ENCODE assay signal across 8 cellular contexts in genomic region chr1:111606457-111607215, GRCh38. TPM values are rescaled to one million over a fixed set of nuclear protein-coding genes. Genes with fewer than 3 reads are reported as not detected.
DNase-seq lines count a peak whose midpoint lies in the region; ATAC-seq and TF ChIP-seq lines count a peak whose summit lies in the region.
"Not testable (repeated sequence)": the region's sequence is repeated elsewhere in the genome, so short reads cannot be mapped to it uniquely, and the experiment has no call there.

No MANE protein-coding gene starts in this region.

- not testable (repeated sequence) for H3K9me3 ChIP-seq in HEK293 (ENCODE audit: control insufficient read depth, insufficient read depth, low read depth, low read length)

- H3K4me1 Mint-ChIP-seq in activated CD4-positive, alpha-beta T cell treated with anti-CD3 and anti-CD28 coated beads, Interleukin-2, amount 10 ng/mL, durations not matched to agents 7 days and 5 days: peaks cover 50% of the 10 kb centered on the region
- peaks cover 56% of the 10 kb centered on the region for H3K4me1 Mint-ChIP-seq in activated naive CD8-positive, alpha-beta T cell treated with anti-CD3 and anti-CD28 coated beads, Interleukin-2, amount 50 U/mL, for 24 hours
- peaks cover 44 to 50% of the 10 kb centered on the region in 2 donors for H3K4me1 Mint-ChIP-seq in immature natural killer cell
- peaks cover 20% of the 10 kb centered on the region for H3K4me1 Mint-ChIP-seq in nephron
- peaks cover 51% of the 10 kb centered on the region for H3K4me1 Mint-ChIP-seq in stimulated activated naive CD8-positive, alpha-beta T cell treated with anti-CD3 and anti-CD28 coated beads, Interleukin-15, Interleukin-2, amounts not matched to agents 100 ng/mL and 50 ng/mL, for 24 hours (ENCODE audit: low read depth)

- H3K36me3 ChIP-seq in HEK293 (ENCODE audit: control insufficient read depth in 2 of 2, insufficient read depth in 1 of 2, low read length in 2 of 2): not testable (repeated sequence)

- H3K4me3 ChIP-seq in HEK293 (ENCODE audit: low read depth, low read length): not testable (repeated sequence)

- POLR2A ChIA-PET in HEK293 (lab: Yijun Ruan, JAX): interaction anchor here (0.6 kb wide), 1 partner anchor 772 kb away, joined by 14 read pairs; no protein-coding TSS in a partner anchor
- POLR2A ChIA-PET in activated CD4-positive, alpha-beta T cell treated with anti-CD3 and anti-CD28 coated beads, Interleukin-2, amount 10 ng/mL, durations not matched to agents 7 days and 5 days (lab: Charles Lee): not testable (repeated sequence)

- H3K9me3 Mint-ChIP-seq in activated CD4-positive, alpha-beta T cell treated with anti-CD3 and anti-CD28 coated beads, Interleukin-2, amount 10 ng/mL, durations not matched to agents 7 days and 5 days; activated naive CD8-positive, alpha-beta T cell treated with anti-CD3 and anti-CD28 coated beads, Interleukin-2, amount 50 U/mL, for 24 hours; immature natural killer cell; nephron; stimulated activated naive CD8-positive, alpha-beta T cell treated with anti-CD3 and anti-CD28 coated beads, Interleukin-15, Interleukin-2, amounts not matched to agents 100 ng/mL and 50 ng/mL, for 24 hours: not testable (repeated sequence)

- CTCF ChIA-PET in HEK293 (lab: Yijun Ruan, JAX): not testable (repeated sequence)
- CTCF ChIA-PET in activated CD4-positive, alpha-beta T cell treated with anti-CD3 and anti-CD28 coated beads, Interleukin-2, amount 10 ng/mL, durations not matched to agents 7 days and 5 days (lab: Charles Lee): interaction anchor here (0.6 to 2.1 kb wide), 8 partner anchors 10 to 99 kb away, joined by 3 to 9 read pairs (median 4); partner anchors contain the start of gene RAP1A

- H3K36me3 Mint-ChIP-seq in activated CD4-positive, alpha-beta T cell treated with anti-CD3 and anti-CD28 coated beads, Interleukin-2, amount 10 ng/mL, durations not matched to agents 7 days and 5 days (ENCODE audit: low read depth); activated naive CD8-positive, alpha-beta T cell treated with anti-CD3 and anti-CD28 coated beads, Interleukin-2, amount 50 U/mL, for 24 hours (ENCODE audit: low read depth); immature natural killer cell; nephron (ENCODE audit: low read depth); stimulated activated naive CD8-positive, alpha-beta T cell treated with anti-CD3 and anti-CD28 coated beads, Interleukin-15, Interleukin-2, amounts not matched to agents 100 ng/mL and 50 ng/mL, for 24 hours (ENCODE audit: low read depth): not testable (repeated sequence)

- not testable (repeated sequence) for H3K4me1 ChIP-seq in HEK293 (ENCODE audit: control insufficient read depth, insufficient read depth, low read length)

- H3K27ac Mint-ChIP-seq in activated CD4-positive, alpha-beta T cell treated with anti-CD3 and anti-CD28 coated beads, Interleukin-2, amount 10 ng/mL, durations not matched to agents 7 days and 5 days: peak overlapping the region; percentile 57
- H3K27ac Mint-ChIP-seq in activated naive CD8-positive, alpha-beta T cell treated with anti-CD3 and anti-CD28 coated beads, Interleukin-2, amount 50 U/mL, for 24 hours: peak overlapping the region; percentile 49
- H3K27ac Mint-ChIP-seq in immature natural killer cell: peak overlapping the region in 5 of 6 donors; percentile 25 to 83 (median 49)
- H3K27ac Mint-ChIP-seq in nephron: peak overlapping the region in 2 of 3 experiments; percentile 17 to 33
- peak overlapping the region; percentile 65 for H3K27ac Mint-ChIP-seq in stimulated activated naive CD8-positive, alpha-beta T cell treated with anti-CD3 and anti-CD28 coated beads, Interleukin-15, Interleukin-2, amounts not matched to agents 100 ng/mL and 50 ng/mL, for 24 hours

- not testable (repeated sequence) for H3K4me3 Mint-ChIP-seq in activated CD4-positive, alpha-beta T cell treated with anti-CD3 and anti-CD28 coated beads, Interleukin-2, amount 10 ng/mL, durations not matched to agents 7 days and 5 days; activated naive CD8-positive, alpha-beta T cell treated with anti-CD3 and anti-CD28 coated beads, Interleukin-2, amount 50 U/mL, for 24 hours; nephron; stimulated activated naive CD8-positive, alpha-beta T cell treated with anti-CD3 and anti-CD28 coated beads, Interleukin-15, Interleukin-2, amounts not matched to agents 100 ng/mL and 50 ng/mL, for 24 hours
- peak overlapping the region in 2 of 5 donors; percentile 36 to 47 for H3K4me3 Mint-ChIP-seq in immature natural killer cell

- not testable (repeated sequence) for H3K27me3 Mint-ChIP-seq in activated CD4-positive, alpha-beta T cell treated with anti-CD3 and anti-CD28 coated beads, Interleukin-2, amount 10 ng/mL, durations not matched to agents 7 days and 5 days; activated naive CD8-positive, alpha-beta T cell treated with anti-CD3 and anti-CD28 coated beads, Interleukin-2, amount 50 U/mL, for 24 hours; immature natural killer cell (ENCODE audit: low read depth in 3 of 3); nephron (ENCODE audit: low read depth); stimulated activated naive CD8-positive, alpha-beta T cell treated with anti-CD3 and anti-CD28 coated beads, Interleukin-15, Interleukin-2, amounts not matched to agents 100 ng/mL and 50 ng/mL, for 24 hours

- TF ChIP-seq CTCF in HEK293 (tag by site-specific recombination; IDR thresholded peaks at IDR 0.05); nephron (IDR thresholded peaks at IDR 0.05; ENCODE audit: unreplicated experiment in 3 of 3): not testable (repeated sequence)

- in situ Hi-C loops in ACHN (cut with HindIII; ENCODE audit: low pct_ligation_motif_present, low pct_unique_long_range_greater_than_20kb, low sequenced_read_pairs): not testable (repeated sequence)

- ATAC-seq in activated naive CD8-positive, alpha-beta T cell treated with anti-CD3 and anti-CD28 coated beads, Interleukin-2, amount 50 U/mL, for 24 hours: not testable (repeated sequence)

- DNase-seq in ACHN: peak; percentile 33
- DNase-seq in NCI-H69 (lab: John Stamatoyannopoulos, UW): peak; percentile 8
- DNase-seq in activated CD4-positive, alpha-beta T cell treated with anti-CD3 and anti-CD28 coated beads, Interleukin-2, amount 10 ng/mL, durations not matched to agents 7 days and 5 days; activated naive CD8-positive, alpha-beta T cell treated with anti-CD3 and anti-CD28 coated beads, Interleukin-2, amount 50 U/mL, for 24 hours; immature natural killer cell: not testable (repeated sequence)

- not testable (repeated sequence) for H3K27ac ChIP-seq in HEK293 (ENCODE audit: extremely low read depth, low read depth, low read length)

TF ChIP-seq in HEK293, 187 proteins besides CTCF, POLR2A, EP300 and RAD21 (continues in another document):
- TF ChIP-seq ZNF140 (tag by site-specific recombination; IDR thresholded peaks at IDR 0.05): peak; percentile 30; the same call in 1 of the 2 replicates
- TF ChIP-seq ZNF394 (tag by site-specific recombination; IDR thresholded peaks at IDR 0.05; ENCODE audit: borderline replicate concordance): peak; percentile 73; the same call in 1 of the 2 replicates
- peak; percentile 41 for TF ChIP-seq ZNF426 (tag by site-specific recombination; IDR thresholded peaks at IDR 0.05)
- TF ChIP-seq ZSCAN16 (tag by site-specific recombination; IDR thresholded peaks at IDR 0.05): peak; percentile 85
- peak; percentile 43 for TF ChIP-seq PRDM6 (tag by site-specific recombination; IDR thresholded peaks at IDR 0.05)

RNA-seq across cellular contexts. Expression of gene RAP1A, which starts 13.0 kb away (rescaled TPM):
- 100 to 1,000 TPM; 128 to 130 TPM for total RNA-seq in activated CD4-positive, alpha-beta T cell treated with anti-CD3 and anti-CD28 coated beads, Interleukin-2, amount 10 ng/mL, durations not matched to agents 7 days and 5 days
- polyA plus RNA-seq in immature natural killer cell: 10 to 100 TPM; 45.6 to 67.3 (median 61.1) TPM
